Comparison of ENCODE assay signal across 1 cellular context in the genomic region with DNA sequence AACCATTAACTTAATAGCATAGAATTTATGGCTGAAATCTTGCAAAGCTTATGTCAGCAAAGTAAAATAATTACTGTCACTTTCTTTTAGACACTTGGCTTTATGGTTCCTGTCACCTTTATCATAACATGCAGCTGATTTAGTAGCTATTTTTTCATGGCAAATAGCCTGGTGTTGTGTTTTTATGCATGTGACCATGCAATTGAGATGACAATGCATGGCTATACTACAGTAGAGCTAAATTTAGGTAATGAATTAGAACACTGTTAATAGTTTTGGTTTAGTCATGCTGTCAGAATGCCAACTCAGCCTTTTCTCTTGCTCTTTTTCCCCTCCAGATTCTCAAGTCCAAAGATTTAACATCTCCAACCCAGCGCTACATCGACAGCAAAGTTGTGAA.
TF ChIP-seq lines count a peak whose summit lies in the region.

No MANE protein-coding gene starts in this region.

TF ChIP-seq in HepG2, 621 proteins besides CTCF, POLR2A, EP300 and RAD21:
- TF ChIP-seq, protein P1, sequence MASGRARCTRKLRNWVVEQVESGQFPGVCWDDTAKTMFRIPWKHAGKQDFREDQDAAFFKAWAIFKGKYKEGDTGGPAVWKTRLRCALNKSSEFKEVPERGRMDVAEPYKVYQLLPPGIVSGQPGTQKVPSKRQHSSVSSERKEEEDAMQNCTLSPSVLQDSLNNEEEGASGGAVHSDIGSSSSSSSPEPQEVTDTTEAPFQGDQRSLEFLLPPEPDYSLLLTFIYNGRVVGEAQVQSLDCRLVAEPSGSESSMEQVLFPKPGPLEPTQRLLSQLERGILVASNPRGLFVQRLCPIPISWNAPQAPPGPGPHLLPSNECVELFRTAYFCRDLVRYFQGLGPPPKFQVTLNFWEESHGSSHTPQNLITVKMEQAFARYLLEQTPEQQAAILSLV (CRISPR knock-in tag; IDR thresholded peaks at IDR 0.05; ENCODE audit: borderline replicate concordance): no peak
- peak; percentile 45 to 76 for TF ChIP-seq MAFK (conservative IDR thresholded peaks at IDR 0.05 in 1 of 2, IDR thresholded peaks at IDR 0.05 in 1 of 2; ENCODE audit: low read length in 2 of 2)
- TF ChIP-seq, protein P2, sequence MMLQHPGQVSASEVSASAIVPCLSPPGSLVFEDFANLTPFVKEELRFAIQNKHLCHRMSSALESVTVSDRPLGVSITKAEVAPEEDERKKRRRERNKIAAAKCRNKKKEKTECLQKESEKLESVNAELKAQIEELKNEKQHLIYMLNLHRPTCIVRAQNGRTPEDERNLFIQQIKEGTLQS (CRISPR knock-in tag; IDR thresholded peaks at IDR 0.05): no peak
- no peak for TF ChIP-seq HNF4G (IDR thresholded peaks at IDR 0.05; ENCODE audit: borderline replicate concordance, low read depth, low read length)
- TF ChIP-seq HNF4G (CRISPR knock-in tag; IDR thresholded peaks at IDR 0.05; ENCODE audit: borderline replicate concordance, low read depth): no peak
- peak; percentile 72 for TF ChIP-seq MAFF (IDR thresholded peaks at IDR 0.05; ENCODE audit: low read depth, low read length)
